Comparison of ENCODE assay signal across 8 cellular contexts in genomic region chr1:87334351-87335174, GRCh38. TPM values are rescaled to one million over a fixed set of nuclear protein-coding genes. Genes with fewer than 3 reads are reported as not detected.
A peak's percentile ranks its signal among the peaks of the same experiment; 100 is the strongest.
DNase-seq lines count a peak whose midpoint lies in the region; ATAC-seq and TF ChIP-seq lines count a peak whose summit lies in the region.

No MANE protein-coding gene starts in this region.

- H3K4me1 Mint-ChIP-seq in memory B cell, result peaks cover 51% of the 10 kb centered on the region

- TF ChIP-seq CTCF in RWPE2 (IDR thresholded peaks at IDR 0.05; ENCODE audit: poor library complexity, severe bottlenecking), result no peak
- TF ChIP-seq CTCF in dorsolateral prefrontal cortex (IDR thresholded peaks at IDR 0.05 in 54 of 56, conservative IDR thresholded peaks at IDR 0.05 in 2 of 56; ENCODE audit: low read depth in 1 of 56, partially characterized antibody in 56 of 56), result no peak
- TF ChIP-seq CTCF in tibial artery (IDR thresholded peaks at IDR 0.05), result peak in 1 of 2 experiments; percentile 9

- H3K9me3 ChIP-seq in RWPE2 (ENCODE audit: severe bottlenecking), result no peaks in the 10 kb centered on the region
- H3K9me3 ChIP-seq in tibial artery, result no peaks in the 10 kb centered on the region

- peak overlapping the region; percentile 48 for H3K4me3 ChIP-seq in RWPE2 (ENCODE audit: severe bottlenecking)
- peak overlapping the region; percentile 59 to 97 (median 82) for H3K4me3 ChIP-seq in dorsolateral prefrontal cortex
- H3K4me3 ChIP-seq in tibial artery, result peak overlapping the region; percentile 65 to 79

- H3K36me3 ChIP-seq in RWPE2 (ENCODE audit: low read depth), result peaks cover 55% of the 10 kb centered on the region
- peaks cover 4 to 6% (median 4%) of the 10 kb centered on the region in 3 donors for H3K36me3 ChIP-seq in tibial artery

- ATAC-seq in HG02642 (IDR thresholded peaks at IDR 0.05; ENCODE audit: poor library complexity, unreplicated experiment) (peak; percentile 4), RWPE2 (ENCODE audit: low read depth) (no peak), memory B cell (ENCODE audit: low read depth) (peak; percentile 38)

- H3K4me1 ChIP-seq in RWPE2 (ENCODE audit: insufficient read depth, poor library complexity, severe bottlenecking) (peaks cover 19% of the 10 kb centered on the region), tibial artery (peaks cover 0 to 60% (median 42%) of the 10 kb centered on the region in 4 donors)

- H3K4me3 Mint-ChIP-seq in memory B cell, result peak overlapping the region; percentile 98

- H3K36me3 Mint-ChIP-seq in memory B cell, result peaks cover 7% of the 10 kb centered on the region

- peak overlapping the region; percentile 58 for H3K27ac ChIP-seq in RWPE2 (ENCODE audit: poor library complexity, severe bottlenecking)
- peak overlapping the region in 58 of 59 donors; percentile 6 to 99 (median 82) for H3K27ac ChIP-seq in dorsolateral prefrontal cortex
- peak overlapping the region; percentile 94 to 98 for H3K27ac ChIP-seq in tibial artery

- H3K27ac Mint-ChIP-seq in memory B cell, result peak overlapping the region; percentile 88

- no peaks in the 10 kb centered on the region for H3K27me3 ChIP-seq in RWPE2 (ENCODE audit: insufficient read depth, poor library complexity, severe bottlenecking)
- H3K27me3 ChIP-seq in dorsolateral prefrontal cortex, result no peaks in the 10 kb centered on the region
- no peaks in the 10 kb centered on the region for H3K27me3 ChIP-seq in tibial artery

- no peaks in the 10 kb centered on the region for H3K27me3 Mint-ChIP-seq in memory B cell

- intact Hi-C loops in dorsolateral prefrontal cortex (cut with DNase I) (loop anchor here (2.0 to 10.0 kb wide), 4 partner anchors 76 to 620 kb away; no protein-coding TSS in a partner anchor), tibial artery (cut with DNase I; ENCODE audit: low total_unique reads) (loop anchor here (5.0 to 10.0 kb wide), 3 partner anchors 190 to 618 kb away; partner anchors contain the start of genes HS2ST1 and SELENOF), posterior vena cava (cut with DNase I) (loop anchor here (10.0 kb wide), 1 partner anchor 620 kb away; no protein-coding TSS in a partner anchor)

- peak; percentile 22 for DNase-seq in GM03348 (ENCODE audit: low spot score)
- DNase-seq in RWPE2 (ENCODE audit: low spot score), result no peak
- DNase-seq in dorsolateral prefrontal cortex, result peak in 2 of 10 donors; percentile 42 to 44
- peak in 1 of 2 donors; percentile 16 for DNase-seq in memory B cell (ENCODE audit: low spot score in 2 of 2)
- peak in 1 of 2 donors; percentile 22 for DNase-seq in tibial artery
- DNase-seq in mesenteric fat pad (ENCODE audit: low spot score), result no peak
- no peak for DNase-seq in posterior vena cava (ENCODE audit: low spot score)

- H3K9me3 Mint-ChIP-seq in memory B cell, result no peaks in the 10 kb centered on the region

RNA-seq across cellular contexts. Expression of gene LMO4, which starts 5.9 kb away (rescaled TPM):
- total RNA-seq in dorsolateral prefrontal cortex (100 to 1,000 TPM; 105 to 422 (median 276) TPM), mesenteric fat pad (68.0 TPM), posterior vena cava (10 to 100 TPM; 56.7 to 64.4 TPM)
